ENCODE assay signal across 18 cellular contexts in the genomic region with DNA sequence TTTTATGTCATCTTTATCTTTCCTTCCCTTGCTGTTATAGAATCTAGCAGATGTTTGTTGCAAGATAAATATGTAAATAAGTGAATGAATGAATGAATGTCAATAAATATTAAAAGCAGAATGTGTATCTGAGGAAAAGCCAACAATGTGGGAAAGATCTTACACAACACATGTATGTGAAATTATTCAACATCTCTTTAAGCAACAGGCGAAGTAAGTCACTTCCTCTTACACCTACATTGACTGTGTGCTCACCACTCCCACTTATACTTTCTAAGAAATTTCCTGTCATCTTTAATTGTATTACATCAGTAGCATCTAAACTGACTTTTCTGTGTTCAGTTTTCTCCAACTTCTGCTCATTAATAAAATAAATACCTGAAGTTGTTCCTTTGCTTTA. TPM values are rescaled to one million over a fixed set of nuclear protein-coding genes. Genes with fewer than 3 reads are reported as not detected.
DNase-seq lines count a peak whose midpoint lies in the region; ATAC-seq, FAIRE-seq and TF ChIP-seq lines count a peak whose summit lies in the region.
"Had no signal": no experiment of that assay in that cellular context is flagged by ENCODE, and none has a peak within 500 bp of the region (broad histone marks: within the 10 kb centered on the region; RNA-seq: fewer than 3 reads in every experiment).

No MANE protein-coding gene starts in this region.

- peak; percentile 36; the same call in 1 of the 3 replicates for ATAC-seq in GM12878
- ATAC-seq: K562 had no signal

- H3K9ac ChIP-seq in GM12878 (ENCODE audit: control insufficient read depth, insufficient read depth, low read length) (no peak overlapping the region), keratinocyte (ENCODE audit: control insufficient read depth, extremely low read depth, insufficient read depth, low read length) (no peak overlapping the region)

- H4K20me1 ChIP-seq in GM12878 (ENCODE audit: control insufficient read depth, insufficient read depth): no peaks in the 10 kb centered on the region
- H4K20me1 ChIP-seq in keratinocyte (ENCODE audit: control insufficient read depth, extremely low read depth, insufficient read depth, low read length): no peaks in the 10 kb centered on the region

- peaks cover 5% of the 10 kb centered on the region for H3K27me3 Mint-ChIP-seq in nephron progenitor cell (ENCODE audit: low read depth, poor library complexity)

- H3K27me3 ChIP-seq in GM12878 (replicated peaks in 1 of 2; ENCODE audit: control insufficient read depth in 2 of 2, insufficient read depth in 2 of 2, low read length in 1 of 2): no peaks in the 10 kb centered on the region
- no peaks in the 10 kb centered on the region for H3K27me3 ChIP-seq in keratinocyte (ENCODE audit: control insufficient read depth, extremely low read depth, insufficient read depth, low read length)
- H3K27me3 ChIP-seq: SJSA1 had no signal

- no peak overlapping the region for H3K4me3 Mint-ChIP-seq in nephron progenitor cell
- H3K4me3 Mint-ChIP-seq: H9 had no signal

- intact Hi-C loops in GM12878 (cut with micrococcal nuclease; ENCODE audit: unreplicated experiment): loop anchor here (5.0 kb wide), 1 partner anchor 97 kb away; no protein-coding TSS in a partner anchor

- DNase-seq in HCEC 1CT (peak; percentile 6), MV-4-11 (lab: John Stamatoyannopoulos, UW) (peak; percentile 46), GM12878 (ENCODE audit: low read depth, low spot score) (no peak), keratinocyte (ENCODE audit: low read depth, low spot score) (no peak), T-helper 1 cell (no peak), nephron progenitor cell (no peak)
- DNase-seq in activated naive CD4-positive, alpha-beta T cell treated with anti-CD3 and anti-CD28 coated beads, Interleukin-2, amount 50 U/mL, for 16 hours: no peak
- DNase-seq: DMS 273 treated with DMSO at 0.1 percent for 48 hours, H9, NCI-H1930, NCI-H2171, NCI-H774 had no signal

- H3K9me3 Mint-ChIP-seq in nephron progenitor cell: peaks cover 16% of the 10 kb centered on the region

- no peak overlapping the region for H3K27ac Mint-ChIP-seq in nephron progenitor cell

- H3K4me1 Mint-ChIP-seq in nephron progenitor cell: no peaks in the 10 kb centered on the region

- no peak for TF ChIP-seq RAD21 in GM12878 (IDR thresholded peaks at IDR 0.05; ENCODE audit: insufficient read depth, low read depth, low read length)

- no peak overlapping the region for H2AFZ ChIP-seq in GM12878 (ENCODE audit: control insufficient read depth, low read depth, low read length)
- peak overlapping the region; percentile 9 for H2AFZ ChIP-seq in keratinocyte (ENCODE audit: control insufficient read depth, low read length)

- no peak for TF ChIP-seq POLR2A in GM12878 (IDR thresholded peaks at IDR 0.05; ENCODE audit: low read depth, low read length)

- H3K36me3 ChIP-seq in GM12878 (ENCODE audit: control insufficient read depth in 2 of 2, insufficient read depth in 2 of 2, low read length in 1 of 2): no peaks in the 10 kb centered on the region
- H3K36me3 ChIP-seq in keratinocyte (ENCODE audit: control insufficient read depth in 2 of 2, extremely low read depth in 1 of 2, insufficient read depth in 2 of 2, low read length in 2 of 2): no peaks in the 10 kb centered on the region
- H3K36me3 ChIP-seq: SJSA1 had no signal

- dilution Hi-C loops in keratinocyte (cut with MboI; ENCODE audit: extremely low pct_ligation_motif_present, low sequenced_read_pairs): no loop called here

- FAIRE-seq in GM12878 (lab: Jason Lieb, UNC) (peak; percentile 62), keratinocyte (lab: Jason Lieb, UNC) (no peak)
- FAIRE-seq: K562 had no signal

- WGBS in GM12878 (ENCODE audit: insufficient coverage, insufficient replicate concordance, low lambda C conversion rate, missing lambda C conversion rate): 0% methylated on average over 1 of the region's 1 CpG

- CTCF ChIA-PET in GM12878 (lab: Yijun Ruan, JAX): no interaction called here

- H3K36me3 Mint-ChIP-seq in nephron progenitor cell (ENCODE audit: low read depth): peaks cover 7% of the 10 kb centered on the region

- RAD21 ChIA-PET in GM12878 (lab: Charles Lee; ENCODE audit: unreplicated experiment): no interaction called here

- SMC1A ChIA-PET in GM12878 (lab: Charles Lee; ENCODE audit: uncharacterized antibody, unreplicated experiment): no interaction called here

- TF ChIP-seq EP300 in GM12878 (IDR thresholded peaks at IDR 0.05; ENCODE audit: borderline replicate concordance in 1 of 2, control insufficient read depth in 1 of 2, low read depth in 2 of 2, low read length in 2 of 2): no peak

- in situ Hi-C loops in GM12878 (cut with MboI): loop anchor here (5.0 kb wide), 1 partner anchor 192 kb away; no protein-coding TSS in a partner anchor

- TF ChIP-seq CTCF in GM12878 (IDR thresholded peaks at IDR 0.05 in 2 of 3, conservative IDR thresholded peaks at IDR 0.05 in 1 of 3; ENCODE audit: control insufficient read depth in 2 of 3, extremely low read depth in 1 of 3, insufficient read depth in 1 of 3, low read depth in 3 of 3, low read length in 3 of 3) (no peak), keratinocyte (optimal IDR thresholded peaks at IDR 0.05 in 1 of 3, IDR thresholded peaks at IDR 0.05 in 1 of 3, conservative IDR thresholded peaks at IDR 0.05 in 1 of 3; ENCODE audit: extremely low read depth in 1 of 3, insufficient read depth in 2 of 3, low read length in 3 of 3) (no peak), nephron progenitor cell (IDR thresholded peaks at IDR 0.05) (no peak)

- POLR2A ChIA-PET in GM12878 (lab: Charles Lee): no interaction called here

- no peaks in the 10 kb centered on the region for H3K4me1 ChIP-seq in GM12878 (ENCODE audit: control insufficient read depth, insufficient read depth, low read length)
- H3K4me1 ChIP-seq in keratinocyte (ENCODE audit: control insufficient read depth, extremely low read depth, insufficient read depth, low read length): peaks cover 38% of the 10 kb centered on the region

- BruUV-seq in GM12878 (replicated peaks; lab: Mats Ljungman, UMichigan): no TSS peak

- H3K4me2 ChIP-seq in GM12878 (ENCODE audit: control insufficient read depth, insufficient read depth): no peak overlapping the region
- H3K4me2 ChIP-seq in keratinocyte (ENCODE audit: control insufficient read depth, extremely low read depth, insufficient read depth, low read depth, low read length): peak overlapping the region; percentile 41

- H3K27ac ChIP-seq in GM12878 (ENCODE audit: control insufficient read depth, insufficient read depth) (no peak overlapping the region), keratinocyte (ENCODE audit: control insufficient read depth, insufficient read depth, low read length) (peak overlapping the region; percentile 53)
- H3K27ac ChIP-seq: HL-60, SJSA1 had no signal

- H3K4me3 ChIP-seq in GM12878 (no peak overlapping the region), keratinocyte (ENCODE audit: control insufficient read depth in 2 of 3, extremely low read depth in 1 of 3, insufficient read depth in 2 of 3, low read depth in 1 of 3, low read length in 3 of 3) (no peak overlapping the region)
- H3K4me3 ChIP-seq: K562, SJSA1 had no signal

- H3K9me3 ChIP-seq in GM12878 (replicated peaks; ENCODE audit: control insufficient read depth, insufficient read depth, low read length) (peaks cover 2% of the 10 kb centered on the region; the same call in 2 of the 3 replicates), keratinocyte (ENCODE audit: control insufficient read depth, low read depth, low read length) (peaks cover 2% of the 10 kb centered on the region)
- H3K9me3 ChIP-seq: SJSA1 had no signal

- H3K79me2 ChIP-seq in GM12878 (ENCODE audit: control insufficient read depth, insufficient read depth, low read length) (no peaks in the 10 kb centered on the region), keratinocyte (ENCODE audit: control insufficient read depth, insufficient read depth, low read length) (no peaks in the 10 kb centered on the region)

- H3K9me1 ChIP-seq in keratinocyte (ENCODE audit: control insufficient read depth, extremely low read depth, insufficient read depth, low read length): no peaks in the 10 kb centered on the region

TF ChIP-seq in GM12878, 131 proteins besides CTCF, POLR2A, EP300 and RAD21 (continues in another document):
- peak; percentile 19; the same call in 1 of the 2 replicates for TF ChIP-seq SPI1 (IDR thresholded peaks at IDR 0.05; ENCODE audit: borderline replicate concordance, insufficient read depth, low read depth, low read length)

RNA-seq across cellular contexts. Expression of gene RAD51AP2, which starts 43.0 kb away (rescaled TPM):
- total RNA-seq in GM12878 (2013; cell fraction: nucleolus; rRNA removed): 0.20 TPM in 1 of 2 replicates, not detected in the other
- under 0.01 and 0.05 TPM in 2 replicates for total RNA-seq in GM12878 (2014; rRNA removed)
- not detected in 2 replicates for total RNA-seq in GM12878 (2014; rRNA removed; fragmentation: Illumina TruSeq; extraction: Trizol)
- not detected in 2 replicates for total RNA-seq in GM12878 (2021)
- not detected for polyA plus RNA-seq in GM12878 (2011; ENCODE audit: low read depth)
- 0.03 TPM in 1 of 2 replicates, not detected in the other for polyA plus RNA-seq in GM12878 (2011; rRNA removed)
- not detected in 2 replicates for polyA plus RNA-seq in GM12878 (2011; cell fraction: cytosol; rRNA removed)
- polyA plus RNA-seq in GM12878 (2011; cell fraction: nucleus; rRNA removed): not detected in 2 replicates
- polyA plus RNA-seq in GM12878 (2012): not detected in 2 replicates
- polyA plus RNA-seq in GM12878 (2014; fragmentation: Illumina TruSeq; extraction: Trizol): not detected in 2 replicates
- under 1 TPM in 1 of 2 experiments, not detected in 1; 0.02 TPM for polyA plus RNA-seq in GM12878 (2014; fragmentation: Nextera tagmentation; extraction: Ambion mirVana)
- not detected in 2 replicates for polyA plus RNA-seq in GM12878 (2014; rRNA removed)
- not detected for polyA plus RNA-seq in GM12878 (2016; fragmentation: Nextera tagmentation; extraction: Ambion mirVana)
- polyA minus RNA-seq in GM12878 (2011; rRNA and poly(A)+ RNA removed): 0.10 TPM in 1 of 2 replicates, not detected in the other
- polyA minus RNA-seq in GM12878 (2011; cell fraction: cytosol; rRNA and poly(A)+ RNA removed): not detected in 2 replicates
- polyA minus RNA-seq in GM12878 (2011; cell fraction: nucleus; rRNA and poly(A)+ RNA removed): 0.19 and 0.24 TPM in 2 replicates
- polyA plus RNA-seq in keratinocyte: 0.01 to 0.12 TPM (median 0.12 TPM) in 3 replicates
- polyA plus RNA-seq in keratinocyte (2011; ENCODE audit: low read depth): 0.27 TPM
- polyA plus RNA-seq in keratinocyte (2011; cell fraction: cytosol; rRNA removed): not detected in 2 replicates
- 0.23 and 0.34 TPM in 2 replicates for polyA plus RNA-seq in keratinocyte (2011; cell fraction: nucleus; rRNA removed)
- polyA plus RNA-seq in keratinocyte (2012; ENCODE audit: low replicate concordance): 0.14 TPM in 1 of 2 replicates, not detected in the other
- 0.03 TPM in 1 of 3 replicates, not detected in the others for polyA minus RNA-seq in keratinocyte
- polyA minus RNA-seq in keratinocyte (2011; cell fraction: cytosol; rRNA and poly(A)+ RNA removed): not detected
- 0.31 TPM in 1 of 2 replicates, not detected in the other for polyA minus RNA-seq in keratinocyte (2011; cell fraction: nucleus; rRNA and poly(A)+ RNA removed)
- total RNA-seq: NCI-H460, SJSA1 had no signal
- polyA plus RNA-seq: AG04450, BJ had no signal

Comparison
In these comparisons a context has a peak if more than half of its experiments do, and no peak if none do; other contexts are left out.
1. DNase-seq: peak in HCEC 1CT (single experiment) and MV-4-11 (single experiment); none in GM12878 (single experiment), keratinocyte (single experiment), T-helper 1 cell (0 of 5), nephron progenitor cell (single experiment) and activated naive CD4-positive, alpha-beta T cell treated with anti-CD3 and anti-CD28 coated beads, Interleukin-2, amount 50 U/mL, for 16 hours (single experiment).